In the genomic region with DNA sequence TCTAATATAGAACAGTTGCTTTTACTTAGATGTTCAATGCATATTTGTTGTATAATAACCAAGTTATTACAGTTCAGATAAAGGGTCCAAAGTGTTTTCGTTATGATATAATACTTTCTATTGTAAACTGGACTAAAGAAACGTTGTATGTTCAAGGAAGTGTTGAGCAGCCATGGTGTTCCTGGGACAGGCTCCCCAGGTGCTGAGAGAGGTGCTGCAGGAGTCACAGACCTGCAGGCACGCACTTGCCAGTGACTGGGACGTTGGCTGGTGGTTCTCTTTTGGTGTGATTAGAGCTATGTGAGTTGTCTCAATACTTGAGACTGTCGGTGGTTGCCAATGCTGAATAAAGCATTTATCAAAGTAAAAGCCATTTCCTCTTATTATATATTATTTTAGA, we compare ENCODE assay signal across 19 cellular contexts.
"Had no signal": no experiment of that assay in that cellular context is flagged by ENCODE, and none has a peak within 500 bp of the region (broad histone marks: within the 10 kb centered on the region; RNA-seq: fewer than 3 reads in every experiment).

No MANE protein-coding gene starts in this region.

- H3K9me3 ChIP-seq: colonic mucosa, gastrocnemius medialis, heart right ventricle, left ventricle myocardium inferior, lower lobe of right lung, prostate gland, suprapubic skin, thyroid gland had no signal

- DNase-seq: cerebellar nuclear complex; colonic mucosa; dermis blood vessel endothelial cell; gastrocnemius medialis; heart right ventricle; hypothalamus; islet precursor cell; left ventricle myocardium inferior; lower lobe of right lung; mesendoderm; naive B cell; stimulated activated naive CD8-positive, alpha-beta T cell treated with anti-CD3 and anti-CD28 coated beads, Interleukin-15, Interleukin-2, amounts not matched to agents 100 U/mL and 50 U/mL, for 24 hours had no signal

- ATAC-seq: gastrocnemius medialis; heart right ventricle; lower lobe of right lung; sciatic nerve; stimulated activated naive CD8-positive, alpha-beta T cell treated with anti-CD3 and anti-CD28 coated beads, Interleukin-15, Interleukin-2, amounts not matched to agents 100 U/mL and 50 U/mL, for 24 hours had no signal

- H3K27me3 ChIP-seq: colonic mucosa, gastrocnemius medialis, heart right ventricle, suprapubic skin, thyroid gland had no signal

- H3K27me3 Mint-ChIP-seq: naive B cell, type B pancreatic cell had no signal

- H3K9me3 Mint-ChIP-seq: naive B cell, nephron, type B pancreatic cell had no signal

- H3K4me1 ChIP-seq: parathyroid adenoma, prostate gland had no signal

- H3K9ac ChIP-seq: parathyroid adenoma had no signal

- H3K36me3 ChIP-seq: colonic mucosa, prostate gland, thyroid gland had no signal

- H2AFZ ChIP-seq: parathyroid adenoma had no signal

- H3K4me3 Mint-ChIP-seq: naive B cell, nephron, type B pancreatic cell had no signal

- H3K27ac Mint-ChIP-seq: type B pancreatic cell had no signal

- H3K27ac ChIP-seq: colonic mucosa, gastrocnemius medialis, heart right ventricle, left ventricle myocardium inferior, lower lobe of right lung, parathyroid adenoma, prostate gland, suprapubic skin, thyroid gland had no signal

- H3K4me3 ChIP-seq: colonic mucosa, gastrocnemius medialis, heart right ventricle, left ventricle myocardium inferior, lower lobe of right lung, prostate gland, suprapubic skin, thyroid gland had no signal
